Comparison of ENCODE assay signal across 25 cellular contexts in genomic region chr16:50592996-50593395, GRCh38. TPM values are rescaled to one million over a fixed set of nuclear protein-coding genes. Genes with fewer than 3 reads are reported as not detected.
"Had no signal": no experiment of that assay in that cellular context is flagged by ENCODE, and none has a peak within 500 bp of the region (broad histone marks: within the 10 kb centered on the region; RNA-seq: fewer than 3 reads in every experiment).

No MANE protein-coding gene starts in this region.

- H3K9me3 ChIP-seq: gastrocnemius medialis, mucosa of descending colon, pancreas, prostate gland, SK-N-SH, thyroid gland had no signal

- ATAC-seq: stimulated activated naive CD8-positive, alpha-beta T cell treated with anti-CD3 and anti-CD28 coated beads, Interleukin-15, Interleukin-2, amounts not matched to agents 100 U/mL and 50 U/mL, for 24 hours; T-helper 17 cell had no signal

- H3K27me3 ChIP-seq: gastrocnemius medialis, hepatocyte, pancreas, thyroid gland had no signal

- H3K4me3 Mint-ChIP-seq: activated CD4-positive, alpha-beta memory T cell treated with anti-CD3 and anti-CD28 coated beads, Interleukin-2, amount 10 ng/mL, durations not matched to agents 7 days and 5 days; activated CD4-positive, alpha-beta T cell treated with anti-CD3 and anti-CD28 coated beads, Interleukin-2, amount 10 ng/mL, durations not matched to agents 7 days and 5 days; activated T-cell treated with anti-CD3 and anti-CD28 coated beads, Interleukin-2, amount 50 U/mL, for 24 hours; central memory CD8-positive, alpha-beta T cell; T-helper 17 cell had no signal

- H3K27ac Mint-ChIP-seq: activated CD4-positive, alpha-beta memory T cell treated with anti-CD3 and anti-CD28 coated beads, Interleukin-2, amount 10 ng/mL, durations not matched to agents 7 days and 5 days; activated CD4-positive, alpha-beta T cell treated with anti-CD3 and anti-CD28 coated beads, Interleukin-2, amount 10 ng/mL, durations not matched to agents 7 days and 5 days; activated T-cell treated with anti-CD3 and anti-CD28 coated beads, Interleukin-2, amount 50 U/mL, for 24 hours; T-helper 17 cell had no signal

- H3K27ac ChIP-seq: epithelial cell of prostate, gastrocnemius medialis, hepatocyte, thyroid gland had no signal

- DNase-seq: activated CD4-positive, alpha-beta memory T cell treated with anti-CD3 and anti-CD28 coated beads, Interleukin-2, amount 10 ng/mL, durations not matched to agents 7 days and 5 days; activated CD4-positive, alpha-beta T cell treated with anti-CD3 and anti-CD28 coated beads for 1 hour; activated CD4-positive, alpha-beta T cell treated with anti-CD3 and anti-CD28 coated beads, Interleukin-2, amount 10 ng/mL, durations not matched to agents 7 days and 5 days; activated CD8-positive, alpha-beta memory T cell treated with anti-CD3 and anti-CD28 coated beads, Interleukin-2, amount 50 U/mL, for 48 hours; activated gamma-delta T cell treated with Interleukin-2 at 50 U/mL for 16 hours; activated naive CD4-positive, alpha-beta T cell treated with anti-CD3 and anti-CD28 coated beads, Interleukin-2, amount 50 U/mL, for 16 hours; activated T-cell treated with anti-CD3 and anti-CD28 coated beads, Interleukin-2, amount 50 U/mL, for 24 hours; amniotic stem cell; effector CD8-positive, alpha-beta T cell; gastrocnemius medialis; islet precursor cell; mucosa of descending colon; pancreas; stimulated activated naive CD8-positive, alpha-beta T cell treated with anti-CD3 and anti-CD28 coated beads, Interleukin-15, Interleukin-2, amounts not matched to agents 100 U/mL and 50 U/mL, for 24 hours; SW 1271; T-helper 17 cell; T1000; thyroid gland had no signal

- H3K36me3 ChIP-seq: gastrocnemius medialis, pancreas, prostate gland, thyroid gland had no signal

- H3K9me3 Mint-ChIP-seq: activated CD4-positive, alpha-beta memory T cell treated with anti-CD3 and anti-CD28 coated beads, Interleukin-2, amount 10 ng/mL, durations not matched to agents 7 days and 5 days; activated CD4-positive, alpha-beta T cell treated with anti-CD3 and anti-CD28 coated beads, Interleukin-2, amount 10 ng/mL, durations not matched to agents 7 days and 5 days; activated T-cell treated with anti-CD3 and anti-CD28 coated beads, Interleukin-2, amount 50 U/mL, for 24 hours; central memory CD8-positive, alpha-beta T cell had no signal

- H3K4me3 ChIP-seq: hepatocyte, lung, mucosa of descending colon, thyroid gland had no signal

- H3K27me3 Mint-ChIP-seq: activated CD4-positive, alpha-beta memory T cell treated with anti-CD3 and anti-CD28 coated beads, Interleukin-2, amount 10 ng/mL, durations not matched to agents 7 days and 5 days; activated CD4-positive, alpha-beta T cell treated with anti-CD3 and anti-CD28 coated beads, Interleukin-2, amount 10 ng/mL, durations not matched to agents 7 days and 5 days; activated T-cell treated with anti-CD3 and anti-CD28 coated beads, Interleukin-2, amount 50 U/mL, for 24 hours; central memory CD8-positive, alpha-beta T cell; T-helper 17 cell had no signal

RNA-seq across cellular contexts. Expression of gene NKD1, which starts 44.8 kb away (rescaled TPM):
- total RNA-seq: dermis blood vessel endothelial cell had no signal
